Comparison of ENCODE assay signal across 14 cellular contexts in the genomic region with DNA sequence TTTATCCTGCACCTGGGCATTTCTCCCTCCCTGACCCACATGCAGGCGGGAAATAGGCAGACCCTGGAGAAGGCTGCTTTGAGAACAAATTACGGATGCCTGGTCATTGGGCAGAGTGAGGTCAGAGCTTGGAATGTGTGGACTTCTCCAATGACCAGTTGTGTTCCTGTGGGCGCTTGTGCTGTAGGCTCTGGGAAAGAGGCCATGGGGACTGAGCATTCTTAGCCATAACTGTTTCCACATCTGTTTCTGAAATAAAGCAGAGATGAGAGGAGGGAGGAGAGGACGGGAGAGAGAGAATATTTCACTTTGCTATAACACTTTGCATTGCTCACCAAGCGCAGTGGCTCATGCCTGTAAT. TPM values are rescaled to one million over a fixed set of nuclear protein-coding genes. Genes with fewer than 3 reads are reported as not detected.
A peak's percentile ranks its signal among the peaks of the same experiment; 100 is the strongest.
DNase-seq lines count a peak whose midpoint lies in the region; ATAC-seq, FAIRE-seq and TF ChIP-seq lines count a peak whose summit lies in the region.
"Had no signal": no experiment of that assay in that cellular context is flagged by ENCODE, and none has a peak within 500 bp of the region (broad histone marks: within the 10 kb centered on the region; RNA-seq: fewer than 3 reads in every experiment).

No MANE protein-coding gene starts in this region.

- H3K4me3 ChIP-seq in A549 = no peak overlapping the region
- no peak overlapping the region for H3K4me3 ChIP-seq in fibroblast of villous mesenchyme (ENCODE audit: low read depth, low read length)
- no peak overlapping the region for H3K4me3 ChIP-seq in neuronal stem cell (ENCODE audit: low read length in 2 of 2)
- H3K4me3 ChIP-seq: GM12878 had no signal

- H3K4me1 ChIP-seq in A549 (peaks cover 31% of the 10 kb centered on the region), neuronal stem cell (ENCODE audit: control insufficient read depth in 2 of 2, insufficient read depth in 1 of 2, low read depth in 1 of 2, low read length in 2 of 2) (peaks cover 7 to 12% of the 10 kb centered on the region in 2 donors)

- ATAC-seq in A549 (peak; percentile 38 to 40; a peak in 5 of 6 replicates), SK-N-SH treated with all-trans-retinoic acid at 6 μM for 48 hours (peak; percentile 71), HG03571 (IDR thresholded peaks at IDR 0.05; ENCODE audit: unreplicated experiment) (no peak)
- ATAC-seq: GM12878 had no signal

- POLR2A ChIA-PET in A549 (lab: Yijun Ruan, JAX) = no interaction called here
- POLR2A ChIA-PET in activated CD4-positive, alpha-beta memory T cell treated with anti-CD3 and anti-CD28 coated beads for 36 hours (lab: Charles Lee) = interaction anchor here (1.2 kb wide), 1 partner anchor 13 kb away, joined by 3 read pairs; no protein-coding TSS in a partner anchor

- H3K4me3 Mint-ChIP-seq in activated CD4-positive, alpha-beta memory T cell treated with anti-CD3 and anti-CD28 coated beads for 36 hours = no peak overlapping the region

- H2BK120ac ChIP-seq in neuronal stem cell (ENCODE audit: low read depth, low read length) = no peak overlapping the region

- H3K27me3 ChIP-seq in neuronal stem cell (ENCODE audit: control insufficient read depth in 3 of 3, insufficient read depth in 3 of 3, low read depth in 1 of 3, low read length in 3 of 3) = no peaks in the 10 kb centered on the region

- no peak overlapping the region for H3K14ac ChIP-seq in neuronal stem cell (ENCODE audit: low read length)

- H3K36me3 ChIP-seq in neuronal stem cell (replicated peaks in 1 of 2; ENCODE audit: control insufficient read depth in 2 of 2, insufficient read depth in 2 of 2, low read length in 2 of 2) = peaks cover 7 to 22% of the 10 kb centered on the region in 2 donors

- no peak overlapping the region for H3K9ac ChIP-seq in neuronal stem cell (ENCODE audit: low read depth, low read length, poor library complexity)

- no peak overlapping the region for H2BK15ac ChIP-seq in neuronal stem cell (ENCODE audit: low read length)

- TF ChIP-seq POLR2A in A549 (IDR thresholded peaks at IDR 0.05; ENCODE audit: low read length) = no peak

- H3K27ac ChIP-seq in A549 = peak overlapping the region; percentile 69 to 85
- H3K27ac ChIP-seq in neuronal stem cell (replicated peaks; ENCODE audit: low read length) = peak overlapping the region; percentile 11

- intact Hi-C loops in activated CD4-positive, alpha-beta memory T cell treated with anti-CD3 and anti-CD28 coated beads for 36 hours (cut with micrococcal nuclease) = no loop called here

- no peak for TF ChIP-seq EP300 in A549 (IDR thresholded peaks at IDR 0.05)

- no peak overlapping the region for H3K4ac ChIP-seq in neuronal stem cell (ENCODE audit: low read length)

- H4K91ac ChIP-seq in neuronal stem cell (ENCODE audit: low read depth, low read length, poor library complexity) = no peak overlapping the region

- no peak overlapping the region for H2AFZ ChIP-seq in neuronal stem cell (ENCODE audit: low read length)

- no peak for TF ChIP-seq RAD21 in A549 (conservative IDR thresholded peaks at IDR 0.05 in 1 of 2, IDR thresholded peaks at IDR 0.05 in 1 of 2)

- H3K4me2 ChIP-seq in A549 (peak overlapping the region; percentile 68), neuronal stem cell (ENCODE audit: insufficient read depth, low read length, poor library complexity, severe bottlenecking) (no peak overlapping the region)

- H3K23ac ChIP-seq in neuronal stem cell (ENCODE audit: low read depth, low read length, poor library complexity) = no peak overlapping the region

- no peak overlapping the region for H3K18ac ChIP-seq in neuronal stem cell (ENCODE audit: low read length)

- DNase-seq in A549 (ENCODE audit: low read depth in 1 of 2, low spot score in 1 of 2) (no peak), fibroblast of villous mesenchyme (ENCODE audit: low read depth) (peak; percentile 99), neuronal stem cell (ENCODE audit: low spot score) (no peak), GM19240 (ENCODE audit: insufficient read length, low spot score) (no peak), epidermal melanocyte (ENCODE audit: insufficient read length, low spot score) (no peak)
- DNase-seq in activated CD4-positive, alpha-beta memory T cell treated with anti-CD3 and anti-CD28 coated beads for 36 hours = no peak
- DNase-seq: activated gamma-delta T cell treated with Interleukin-2 at 50 U/mL for 16 hours, AML-193, glutamatergic neuron, posterior cingulate gyrus, T-helper 9 cell had no signal

- H3K27ac Mint-ChIP-seq in activated CD4-positive, alpha-beta memory T cell treated with anti-CD3 and anti-CD28 coated beads for 36 hours = no peak overlapping the region

- no peaks in the 10 kb centered on the region for H3K27me3 Mint-ChIP-seq in activated CD4-positive, alpha-beta memory T cell treated with anti-CD3 and anti-CD28 coated beads for 36 hours

- no peaks in the 10 kb centered on the region for H3K4me1 Mint-ChIP-seq in activated CD4-positive, alpha-beta memory T cell treated with anti-CD3 and anti-CD28 coated beads for 36 hours (ENCODE audit: low read depth)

- no peak overlapping the region for H2AK5ac ChIP-seq in neuronal stem cell (ENCODE audit: low read depth, low read length)

- no peak overlapping the region for H4K8ac ChIP-seq in neuronal stem cell (ENCODE audit: low read depth, low read length)

- no peak for FAIRE-seq in A549 (lab: Jason Lieb, UNC)
- FAIRE-seq: GM12878 had no signal

- H3K79me1 ChIP-seq in neuronal stem cell (ENCODE audit: low read depth, low read length) = no peaks in the 10 kb centered on the region

- H3K9me3 Mint-ChIP-seq in activated CD4-positive, alpha-beta memory T cell treated with anti-CD3 and anti-CD28 coated beads for 36 hours = no peaks in the 10 kb centered on the region

- 78% methylated on average over 5 of the region's 5 CpGs for WGBS in A549 (ENCODE audit: missing lambda C conversion rate)
- WGBS in neuronal stem cell (ENCODE audit: extremely low coverage in 2 of 2, insufficient read length in 2 of 2, insufficient replicate concordance in 1 of 2), 2 donors = no CpG with 5 or more reads among the region's 5 CpGs

- H3K9me3 ChIP-seq in A549 = no peaks in the 10 kb centered on the region
- H3K9me3 ChIP-seq in neuronal stem cell (replicated peaks in 1 of 2; ENCODE audit: control insufficient read depth in 2 of 2, insufficient read depth in 1 of 2, low read depth in 1 of 2, low read length in 2 of 2) = no peaks in the 10 kb centered on the region

- CTCF ChIA-PET in A549 (lab: Yijun Ruan, JAX) = interaction anchor here (0.6 to 2.8 kb wide), 4 partner anchors 12 to 229 kb away, joined by 4 to 13 read pairs (median 4); no protein-coding TSS in a partner anchor
- CTCF ChIA-PET in activated CD4-positive, alpha-beta memory T cell treated with anti-CD3 and anti-CD28 coated beads for 36 hours (lab: Charles Lee) = interaction anchor here (1.8 kb wide), 1 partner anchor 232 kb away, joined by 6 read pairs; no protein-coding TSS in a partner anchor

- H2BK12ac ChIP-seq in neuronal stem cell (ENCODE audit: low read length) = no peak overlapping the region

- TF ChIP-seq CTCF in A549 (IDR thresholded peaks at IDR 0.05) (no peak), fibroblast of villous mesenchyme (IDR thresholded peaks at IDR 0.05; ENCODE audit: insufficient read depth, low read depth, low read length) (no peak)

- no peaks in the 10 kb centered on the region for H3K36me3 Mint-ChIP-seq in activated CD4-positive, alpha-beta memory T cell treated with anti-CD3 and anti-CD28 coated beads for 36 hours

- no peak overlapping the region for H2BK5ac ChIP-seq in neuronal stem cell (ENCODE audit: low read length)

TF ChIP-seq in A549, 52 proteins besides CTCF, POLR2A, EP300 and RAD21 (continues in another document):
- no peak for TF ChIP-seq KDM5A (IDR thresholded peaks at IDR 0.05)
- TF ChIP-seq ZFP36 (IDR thresholded peaks at IDR 0.05; ENCODE audit: borderline replicate concordance, partially characterized antibody) = no peak
- no peak for TF ChIP-seq EHF (CRISPR knock-in tag; IDR thresholded peaks at IDR 0.05)
- no peak for TF ChIP-seq JUN (IDR thresholded peaks at IDR 0.05)

TF ChIP-seq in SK-N-SH treated with all-trans-retinoic acid at 6 μM for 48 hours, 23 proteins besides CTCF, POLR2A, EP300 and RAD21:
- no peak for TF ChIP-seq RARB (CRISPR knock-in tag; IDR thresholded peaks at IDR 0.05)
- TF ChIP-seq BACH2 (CRISPR knock-in tag; IDR thresholded peaks at IDR 0.05; ENCODE audit: borderline replicate concordance) = no peak
- TF ChIP-seq PPARA (CRISPR knock-in tag; IDR thresholded peaks at IDR 0.05; ENCODE audit: borderline replicate concordance) = no peak
- no peak for TF ChIP-seq ZFP3 (CRISPR knock-in tag; IDR thresholded peaks at IDR 0.05)

RNA-seq across cellular contexts. Expression of gene TMEM184B, which starts 11.2 kb away (rescaled TPM):
- polyA plus RNA-seq in A549 (2011; rRNA removed) (22.2 and 22.7 TPM in 2 replicates), A549 (2017; fragmentation: RNase III; extraction: RNeasy Plus Mini Kit Qiagen cat#74134 plus additional on column Dnase treatment) (33.2 to 36.8 TPM (median 36.6 TPM) in 3 replicates)
- 29.0 and 43.9 TPM in 2 replicates for polyA plus RNA-seq in A549 (2012; cell fraction: cytosol; rRNA removed)
- polyA plus RNA-seq in A549 (2012; cell fraction: nucleus; rRNA removed) = 46.3 and 64.3 TPM in 2 replicates
- 20.2 and 32.7 TPM in 2 replicates for polyA minus RNA-seq in A549 (2011; rRNA and poly(A)+ RNA removed)
- 44.9 and 65.1 TPM in 2 replicates for total RNA-seq in fibroblast of villous mesenchyme
- polyA plus RNA-seq in neuronal stem cell (2013, experiment 1 of 2) = 50.9 TPM
- 51.3 TPM for polyA plus RNA-seq in neuronal stem cell (2013, experiment 2 of 2)
- total RNA-seq in activated CD4-positive, alpha-beta memory T cell treated with anti-CD3 and anti-CD28 coated beads for 36 hours = 10 to 100 TPM; 24.4 to 26.6 TPM

RNA-seq across cellular contexts. Expression of gene CSNK1E, which starts 33.2 kb away (rescaled TPM):
- polyA plus RNA-seq in A549 (2011; rRNA removed) (58.3 and 60.9 TPM in 2 replicates), A549 (2017; fragmentation: RNase III; extraction: RNeasy Plus Mini Kit Qiagen cat#74134 plus additional on column Dnase treatment) (57.1 to 63.3 TPM (median 59.3 TPM) in 3 replicates)
- polyA plus RNA-seq in A549 (2012; cell fraction: cytosol; rRNA removed) = 123 and 153 TPM in 2 replicates
- 172 and 199 TPM in 2 replicates for polyA plus RNA-seq in A549 (2012; cell fraction: nucleus; rRNA removed)
- 85.9 and 117 TPM in 2 replicates for polyA minus RNA-seq in A549 (2011; rRNA and poly(A)+ RNA removed)
- 145 and 161 TPM in 2 replicates for total RNA-seq in fibroblast of villous mesenchyme
- polyA plus RNA-seq in neuronal stem cell (2013, experiment 1 of 2) = 224 TPM
- 229 TPM for polyA plus RNA-seq in neuronal stem cell (2013, experiment 2 of 2)
- 100 to 1,000 TPM; 104 to 105 TPM for total RNA-seq in activated CD4-positive, alpha-beta memory T cell treated with anti-CD3 and anti-CD28 coated beads for 36 hours
